In genomic region chr9:125544988-125545651, GRCh38 we compare ENCODE assay signal across 12 cellular contexts.
DNase-seq lines count a peak whose midpoint lies in the region; TF ChIP-seq lines count a peak whose summit lies in the region.
"Had no signal": no experiment of that assay in that cellular context is flagged by ENCODE, and none has a peak within 500 bp of the region (broad histone marks: within the 10 kb centered on the region; RNA-seq: fewer than 3 reads in every experiment).

No MANE protein-coding gene starts in this region.

- H3K27me3 Mint-ChIP-seq in HFFc6 (ENCODE audit: insufficient read depth): no peaks in the 10 kb centered on the region; the same call in 1 of the 2 replicates
- no peaks in the 10 kb centered on the region for H3K27me3 Mint-ChIP-seq in activated naive CD4-positive, alpha-beta T cell treated with anti-CD3 and anti-CD28 coated beads for 36 hours (ENCODE audit: low read depth)

- peak; percentile 68 for DNase-seq in HFFc6
- peak; percentile 13 to 33 for DNase-seq in T47D (ENCODE audit: low read depth in 1 of 2, low spot score in 1 of 2)
- peak; percentile 59 for DNase-seq in hepatocyte (ENCODE audit: low spot score)
- DNase-seq in stromal cell of bone marrow (ENCODE audit: low read depth): peak; percentile 82
- no peak for DNase-seq in NCI-H510A (lab: John Stamatoyannopoulos, UW)
- DNase-seq in D341Med (ENCODE audit: low spot score): no peak
- no peak for DNase-seq in activated CD4-positive, CD25-positive, alpha-beta regulatory T cell treated with anti-CD3 and anti-CD28 coated beads, Interleukin-2, amount 50 U/mL, for 72 hours
- DNase-seq in activated naive CD4-positive, alpha-beta T cell treated with anti-CD3 and anti-CD28 coated beads for 36 hours: no peak
- DNase-seq: activated CD4-positive, alpha-beta T cell treated with anti-CD3 and anti-CD28 coated beads, Interleukin-2, amount 50 U/mL, for 48 hours; MM.1S; retina; RPMI8226 had no signal

- H3K4me3 ChIP-seq in hepatocyte: no peak overlapping the region

- CTCF ChIA-PET in activated naive CD4-positive, alpha-beta T cell treated with anti-CD3 and anti-CD28 coated beads for 36 hours (lab: Charles Lee): interaction anchor here (0.5 to 1.4 kb wide), 3 partner anchors 14 to 770 kb away, joined by 3 read pairs; no protein-coding TSS in a partner anchor

- H3K9me3 Mint-ChIP-seq in HFFc6: no peaks in the 10 kb centered on the region
- H3K9me3 Mint-ChIP-seq in activated naive CD4-positive, alpha-beta T cell treated with anti-CD3 and anti-CD28 coated beads for 36 hours: no peaks in the 10 kb centered on the region

- no peaks in the 10 kb centered on the region for H3K27me3 ChIP-seq in hepatocyte

- peak overlapping the region; percentile 71 for H3K27ac Mint-ChIP-seq in HFFc6
- H3K27ac Mint-ChIP-seq in activated naive CD4-positive, alpha-beta T cell treated with anti-CD3 and anti-CD28 coated beads for 36 hours: no peak overlapping the region

- H2AFZ ChIP-seq in hepatocyte: no peak overlapping the region

- peaks cover 5% of the 10 kb centered on the region for H3K4me1 ChIP-seq in hepatocyte (ENCODE audit: insufficient read depth)

- no peaks in the 10 kb centered on the region for H3K9me3 ChIP-seq in hepatocyte (ENCODE audit: low read depth)

- TF ChIP-seq CTCF in HFFc6 (IDR thresholded peaks at IDR 0.05) (no peak), hepatocyte (IDR thresholded peaks at IDR 0.05; ENCODE audit: poor library complexity) (no peak)

- no peaks in the 10 kb centered on the region for H3K9me2 ChIP-seq in hepatocyte (replicated peaks; ENCODE audit: insufficient read depth)

- peaks cover 48% of the 10 kb centered on the region for H3K4me1 Mint-ChIP-seq in HFFc6 (ENCODE audit: low read depth)
- peaks cover 4% of the 10 kb centered on the region for H3K4me1 Mint-ChIP-seq in activated naive CD4-positive, alpha-beta T cell treated with anti-CD3 and anti-CD28 coated beads for 36 hours (ENCODE audit: low read depth)

- intact Hi-C loops in activated naive CD4-positive, alpha-beta T cell treated with anti-CD3 and anti-CD28 coated beads for 36 hours (cut with micrococcal nuclease): no loop called here

- H3K4me2 ChIP-seq in hepatocyte: no peak overlapping the region

- peaks cover 18% of the 10 kb centered on the region for H3K36me3 Mint-ChIP-seq in HFFc6 (ENCODE audit: low read depth)
- H3K36me3 Mint-ChIP-seq in activated naive CD4-positive, alpha-beta T cell treated with anti-CD3 and anti-CD28 coated beads for 36 hours (ENCODE audit: low read depth): peaks cover 9% of the 10 kb centered on the region

- no peaks in the 10 kb centered on the region for H4K20me1 ChIP-seq in hepatocyte (ENCODE audit: insufficient read depth, poor library complexity, severe bottlenecking)

- H3K27ac ChIP-seq in hepatocyte: peak overlapping the region; percentile 46

- in situ Hi-C loops in T47D (cut with HindIII; ENCODE audit: low pct_unique_long_range_greater_than_20kb, low sequenced_read_pairs): no loop called here

- no peaks in the 10 kb centered on the region for H3K79me2 ChIP-seq in hepatocyte

- H3K4me3 Mint-ChIP-seq in HFFc6: peak overlapping the region; percentile 46
- H3K4me3 Mint-ChIP-seq in activated naive CD4-positive, alpha-beta T cell treated with anti-CD3 and anti-CD28 coated beads for 36 hours: no peak overlapping the region

- 61% methylated on average over 13 of the region's 13 CpGs for WGBS in hepatocyte (ENCODE audit: low lambda C conversion rate, missing lambda C conversion rate)

- no peaks in the 10 kb centered on the region for H3K36me3 ChIP-seq in hepatocyte (replicated peaks; ENCODE audit: insufficient read depth, low read depth)

Comparison
In these comparisons a context has a peak if more than half of its experiments do, and no peak if none do; other contexts are left out.
1. DNase-seq: peak in HFFc6 (single experiment), T47D (2 of 2), hepatocyte (single experiment) and stromal cell of bone marrow (single experiment); none in NCI-H510A (single experiment), D341Med (single experiment), activated CD4-positive, CD25-positive, alpha-beta regulatory T cell treated with anti-CD3 and anti-CD28 coated beads, Interleukin-2, amount 50 U/mL, for 72 hours (single experiment) and activated naive CD4-positive, alpha-beta T cell treated with anti-CD3 and anti-CD28 coated beads for 36 hours (single experiment).